29 cellular contexts compared by ENCODE assay signal in genomic region chr13:83168575-83168974, GRCh38.
"Had no signal": no experiment of that assay in that cellular context is flagged by ENCODE, and none has a peak within 500 bp of the region (broad histone marks: within the 10 kb centered on the region; RNA-seq: fewer than 3 reads in every experiment).

No MANE protein-coding gene starts in this region.

- H3K4me3 ChIP-seq: adrenal gland, ascending aorta, breast epithelium, esophagus muscularis mucosa, gastrocnemius medialis, hepatocyte, lower lobe of right lung, neural progenitor cell, right lobe of liver, skin epidermis, upper lobe of left lung, vagina had no signal

- DNase-seq: activated CD4-positive, alpha-beta T cell treated with anti-CD3 and anti-CD28 coated beads for 36 hours; activated CD4-positive, CD25-positive, alpha-beta regulatory T cell; activated CD8-positive, alpha-beta memory T cell treated with anti-CD3 and anti-CD28 coated beads, Interleukin-2, amount 10 ng/mL, durations not matched to agents 7 days and 5 days; activated CD8-positive, alpha-beta T cell treated with anti-CD3 and anti-CD28 coated beads, Interleukin-2, amount 10 ng/mL, durations not matched to agents 7 days and 5 days; activated naive CD4-positive, alpha-beta T cell treated with Interleukin-2 at 50 U/mL for 16 hours; activated T-cell treated with anti-CD3 and anti-CD28 coated beads, Interleukin-2, amount 50 U/mL, for 72 hours; adrenal gland; central memory CD4-positive, alpha-beta T cell; dermis blood vessel endothelial cell; effector CD4-positive, alpha-beta T cell; gastrocnemius medialis; lower lobe of right lung; mesenchymal stem cell; natural killer cell; occipital lobe; right lobe of liver; stimulated activated CD4-positive, alpha-beta T cell treated with anti-CD3 and anti-CD28 coated beads, Interleukin-12 subunit alpha, Interleukin-12 subunit beta, amount 100 ng/mL, for 4 hours; stimulated activated CD4-positive, alpha-beta T cell treated with anti-CD3 and anti-CD28 coated beads, Interleukin-4, amount 100 ng/mL, for 24 hours; T-helper 1 cell; upper lobe of left lung had no signal

- H3K4me1 ChIP-seq: adrenal gland, ascending aorta, breast epithelium, esophagus muscularis mucosa, gastrocnemius medialis, lower lobe of right lung, neural progenitor cell, right lobe of liver, upper lobe of left lung, vagina had no signal

- H3K9me3 ChIP-seq: adrenal gland, ascending aorta, breast epithelium, esophagus muscularis mucosa, gastrocnemius medialis, lower lobe of right lung, right lobe of liver, upper lobe of left lung, vagina had no signal

- H3K27ac ChIP-seq: adrenal gland, ascending aorta, breast epithelium, esophagus muscularis mucosa, gastrocnemius medialis, hepatocyte, lower lobe of right lung, neural progenitor cell, right lobe of liver, skin epidermis, upper lobe of left lung, vagina had no signal

- ATAC-seq: activated CD4-positive, alpha-beta T cell treated with anti-CD3 and anti-CD28 coated beads for 36 hours; activated CD8-positive, alpha-beta memory T cell treated with anti-CD3 and anti-CD28 coated beads, Interleukin-2, amount 10 ng/mL, durations not matched to agents 7 days and 5 days; activated CD8-positive, alpha-beta T cell treated with anti-CD3 and anti-CD28 coated beads, Interleukin-2, amount 10 ng/mL, durations not matched to agents 7 days and 5 days; activated T-cell treated with anti-CD3 and anti-CD28 coated beads, Interleukin-2, amount 50 U/mL, for 72 hours; gastrocnemius medialis; left lobe of liver; lower lobe of right lung; natural killer cell; right lobe of liver; stimulated activated effector memory CD8-positive, alpha-beta T cell treated with anti-CD3 and anti-CD28 coated beads, Interleukin-12 subunit alpha, Interleukin-12 subunit beta, amount 100 ng/mL, for 72 hours had no signal

- H3K36me3 ChIP-seq: adrenal gland, ascending aorta, breast epithelium, esophagus muscularis mucosa, gastrocnemius medialis, lower lobe of right lung, neural progenitor cell, right lobe of liver, upper lobe of left lung, vagina had no signal

- H3K27me3 ChIP-seq: adrenal gland, ascending aorta, breast epithelium, esophagus muscularis mucosa, gastrocnemius medialis, hepatocyte, neural progenitor cell, right lobe of liver, upper lobe of left lung, vagina had no signal
